ENCODE assay signal across 15 cellular contexts in genomic region chr1:59595774-59596173, GRCh38.
A peak's percentile ranks its signal among the peaks of the same experiment; 100 is the strongest.
DNase-seq lines count a peak whose midpoint lies in the region; ATAC-seq and TF ChIP-seq lines count a peak whose summit lies in the region.
"Had no signal": no experiment of that assay in that cellular context is flagged by ENCODE, and none has a peak within 500 bp of the region (broad histone marks: within the 10 kb centered on the region; RNA-seq: fewer than 3 reads in every experiment).

No MANE protein-coding gene starts in this region.

- ATAC-seq in IMR-90 (ENCODE audit: low read depth) (peak; percentile 95), HG03521 (IDR thresholded peaks at IDR 0.05; ENCODE audit: unreplicated experiment) (no peak)
- ATAC-seq: stimulated activated naive B cell treated with anti-CD40 and anti-IgM and Interleukin-4, amounts not matched to agents 10 μg/mL and 1 μg/mL and 100 μg/mL, for 72 hours; WTC11 had no signal

- no CpG with 5 or more reads among the region's 3 CpGs for WGBS in IMR-90 (ENCODE audit: extremely low coverage in 2 of 2, insufficient read length in 1 of 2), 2 experiments
- 0% methylated on average over 2 of the region's 3 CpGs for WGBS in mesenchymal stem cell

- H2BK12ac ChIP-seq in mesenchymal stem cell (ENCODE audit: low read length in 2 of 2): no peak overlapping the region

- H2AFZ ChIP-seq in IMR-90 (replicated peaks; ENCODE audit: low read length, poor library complexity) (no peak overlapping the region), mesenchymal stem cell (ENCODE audit: low read depth, low read length) (no peak overlapping the region)

- no peak overlapping the region for H4K91ac ChIP-seq in IMR-90 (ENCODE audit: insufficient read depth, low read depth, low read length)
- no peak overlapping the region for H4K91ac ChIP-seq in mesenchymal stem cell (ENCODE audit: low read length)

- dilution Hi-C loops in IMR-90 (cut with HindIII; ENCODE audit: low sequenced_read_pairs, unreplicated experiment): no loop called here

- no peak overlapping the region for H3K56ac ChIP-seq in IMR-90 (ENCODE audit: extremely low read depth, insufficient read depth, low read length)

- H3K9ac ChIP-seq in IMR-90 (ENCODE audit: low read depth, low read length): no peak overlapping the region
- peak overlapping the region; percentile 80 for H3K9ac ChIP-seq in mesenchymal stem cell (ENCODE audit: low read length)
- H3K9ac ChIP-seq: BLaER1 treated with 17β-estradiol and CSF1 and Interleukin-3, amounts not matched to agents 10 nM and 100 nM had no signal

- H2AK5ac ChIP-seq in IMR-90 (ENCODE audit: low read depth, low read length) (no peak overlapping the region), mesenchymal stem cell (ENCODE audit: low read length, severe bottlenecking) (no peak overlapping the region)

- no peaks in the 10 kb centered on the region for H3K27me3 Mint-ChIP-seq in activated T-helper 2 cell treated with anti-CD3 and anti-CD28 coated beads, Interferon-gamma antibody, Interleukin-2, Interleukin-4, amounts not matched to agents 10 μg/mL and 5 μg/mL and 100 μg/mL, durations not matched to agents 14 hours and 24 hours and 36 hours (ENCODE audit: low read depth)
- H3K27me3 Mint-ChIP-seq: stimulated activated naive B cell treated with anti-CD40 and anti-IgM and Interleukin-4, amounts not matched to agents 10 μg/mL and 1 μg/mL and 100 μg/mL, for 72 hours had no signal

- H3K9me3 ChIP-seq in AG04450 (ENCODE audit: control insufficient read depth, insufficient read depth, low read length) (no peaks in the 10 kb centered on the region), IMR-90 (ENCODE audit: control insufficient read depth, insufficient read depth, low read length) (no peaks in the 10 kb centered on the region), mesenchymal stem cell (ENCODE audit: control insufficient read depth, low read length) (no peaks in the 10 kb centered on the region)
- H3K9me3 ChIP-seq: BLaER1 treated with 17β-estradiol and CSF1 and Interleukin-3, amounts not matched to agents 10 nM and 100 nM had no signal

- H3K4me2 ChIP-seq in IMR-90 (ENCODE audit: low read depth, low read length) (no peak overlapping the region), mesenchymal stem cell (ENCODE audit: low read length, poor library complexity, severe bottlenecking) (no peak overlapping the region)

- POLR2A ChIA-PET in AG04450 (lab: Yijun Ruan, JAX): interaction anchor here (2.3 kb wide), 1 partner anchor 143 kb away, joined by 6 read pairs; no protein-coding TSS in a partner anchor
- POLR2A ChIA-PET in IMR-90 (lab: Charles Lee; ENCODE audit: unreplicated experiment): no interaction called here

- TF ChIP-seq POLR2A in IMR-90 (IDR thresholded peaks at IDR 0.05; ENCODE audit: low read depth, low read length): no peak

- H3K23ac ChIP-seq in IMR-90 (ENCODE audit: low read depth, low read length) (no peak overlapping the region), mesenchymal stem cell (ENCODE audit: low read length in 2 of 2) (no peak overlapping the region)

- H3K36me3 Mint-ChIP-seq in activated T-helper 2 cell treated with anti-CD3 and anti-CD28 coated beads, Interferon-gamma antibody, Interleukin-2, Interleukin-4, amounts not matched to agents 10 μg/mL and 5 μg/mL and 100 μg/mL, durations not matched to agents 14 hours and 24 hours and 36 hours (ENCODE audit: low read depth): no peaks in the 10 kb centered on the region
- H3K36me3 Mint-ChIP-seq: WTC11 had no signal

- peak overlapping the region; percentile 57 for H3K18ac ChIP-seq in IMR-90 (ENCODE audit: low read depth, low read length)
- no peak overlapping the region for H3K18ac ChIP-seq in mesenchymal stem cell (ENCODE audit: low read depth in 1 of 2, low read length in 2 of 2)

- H3K79me1 ChIP-seq in IMR-90 (ENCODE audit: low read depth in 1 of 2, low read length in 2 of 2) (no peaks in the 10 kb centered on the region), mesenchymal stem cell (replicated peaks; ENCODE audit: low read length, poor library complexity, severe bottlenecking) (no peaks in the 10 kb centered on the region)

- H3K36me3 ChIP-seq in IMR-90 (ENCODE audit: control insufficient read depth, insufficient read depth, low read length): no peaks in the 10 kb centered on the region
- H3K36me3 ChIP-seq in brain microvascular endothelial cell (replicated peaks): no peaks in the 10 kb centered on the region
- H3K36me3 ChIP-seq in mesenchymal stem cell (ENCODE audit: control insufficient read depth in 1 of 2, insufficient read depth in 2 of 2, low read depth in 1 of 2, low read length in 2 of 2): no peaks in the 10 kb centered on the region
- H3K36me3 ChIP-seq: BLaER1 treated with 17β-estradiol and CSF1 and Interleukin-3, amounts not matched to agents 10 nM and 100 nM; spleen had no signal

- H3K4me3 Mint-ChIP-seq in activated T-helper 2 cell treated with anti-CD3 and anti-CD28 coated beads, Interferon-gamma antibody, Interleukin-2, Interleukin-4, amounts not matched to agents 10 μg/mL and 5 μg/mL and 100 μg/mL, durations not matched to agents 14 hours and 24 hours and 36 hours (ENCODE audit: low read depth): no peak overlapping the region
- H3K4me3 Mint-ChIP-seq: activated naive CD4-positive, alpha-beta T cell treated with anti-CD3 and anti-CD28 coated beads for 36 hours; stimulated activated naive B cell treated with anti-CD40 and anti-IgM and Interleukin-4, amounts not matched to agents 10 μg/mL and 1 μg/mL and 100 μg/mL, for 72 hours; WTC11 had no signal

- TF ChIP-seq CTCF in AG04450 (IDR thresholded peaks at IDR 0.05; ENCODE audit: low read depth, low read length) (peak; percentile 56), IMR-90 (conservative IDR thresholded peaks at IDR 0.05; ENCODE audit: low read depth, low read length) (0 out of 2 replicates have a peak, but pooled peaks have one; percentile 18), brain microvascular endothelial cell (IDR thresholded peaks at IDR 0.05; ENCODE audit: low read depth, low read length, missing control alignments) (no peak)

- H3K27me3 ChIP-seq in AG04450 (ENCODE audit: control insufficient read depth, insufficient read depth, low read length): no peaks in the 10 kb centered on the region
- no peaks in the 10 kb centered on the region for H3K27me3 ChIP-seq in IMR-90 (ENCODE audit: control insufficient read depth, insufficient read depth, low read length)
- H3K27me3 ChIP-seq in brain microvascular endothelial cell (replicated peaks): no peaks in the 10 kb centered on the region
- no peaks in the 10 kb centered on the region for H3K27me3 ChIP-seq in mesenchymal stem cell (ENCODE audit: control insufficient read depth in 1 of 2, insufficient read depth in 1 of 2, low read length in 2 of 2)
- H3K27me3 ChIP-seq: BLaER1 treated with 17β-estradiol and CSF1 and Interleukin-3, amounts not matched to agents 10 nM and 100 nM; spleen had no signal

- H4K8ac ChIP-seq in IMR-90 (ENCODE audit: low read depth in 2 of 2, low read length in 2 of 2): no peak overlapping the region
- H4K8ac ChIP-seq in mesenchymal stem cell (ENCODE audit: low read length): no peak overlapping the region

- TF ChIP-seq RAD21 in IMR-90 (IDR thresholded peaks at IDR 0.05; ENCODE audit: low read length): no peak

- no TSS peak for BruUV-seq in IMR-90 (replicated peaks; lab: Mats Ljungman, UMichigan)

- H3K4ac ChIP-seq in IMR-90 (ENCODE audit: low read depth, low read length) (no peak overlapping the region), mesenchymal stem cell (ENCODE audit: low read depth in 1 of 2, low read length in 2 of 2) (no peak overlapping the region)

- H3K27ac ChIP-seq in AG04450 (ENCODE audit: low read depth, low read length) (peak overlapping the region; percentile 22), IMR-90 (ENCODE audit: insufficient read depth, low read length) (peak overlapping the region; percentile 96; the same call in 1 of the 2 replicates), brain microvascular endothelial cell (peak overlapping the region; percentile 19), mesenchymal stem cell (ENCODE audit: low read length, poor library complexity, severe bottlenecking) (no peak overlapping the region), caudate nucleus (ENCODE audit: low read depth, low read length) (no peak overlapping the region)
- H3K27ac ChIP-seq: BLaER1 treated with 17β-estradiol and CSF1 and Interleukin-3, amounts not matched to agents 10 nM and 100 nM had no signal

- no peak overlapping the region for H3K14ac ChIP-seq in IMR-90 (replicated peaks; ENCODE audit: low read depth, low read length)
- no peak overlapping the region for H3K14ac ChIP-seq in mesenchymal stem cell (ENCODE audit: low read length in 2 of 2)

- no peak overlapping the region for H4K5ac ChIP-seq in IMR-90 (ENCODE audit: low read depth, low read length)

- H2AK9ac ChIP-seq in IMR-90 (replicated peaks; ENCODE audit: low read depth, low read length, poor library complexity): no peak overlapping the region

- H2BK15ac ChIP-seq in IMR-90 (ENCODE audit: low read depth, low read length) (no peak overlapping the region), mesenchymal stem cell (ENCODE audit: low read depth, poor library complexity, severe bottlenecking) (no peak overlapping the region)

- H3K4me1 ChIP-seq in IMR-90 (ENCODE audit: control insufficient read depth, insufficient read depth, low read length): peaks cover 19% of the 10 kb centered on the region
- peaks cover 6% of the 10 kb centered on the region for H3K4me1 ChIP-seq in mesenchymal stem cell (ENCODE audit: control insufficient read depth, insufficient read depth, low read depth, low read length)
- H3K4me1 ChIP-seq: spleen had no signal

- peak; percentile 67 for DNase-seq in AG04450 (ENCODE audit: low read depth, low spot score)
- peak; percentile 85 for DNase-seq in IMR-90
- DNase-seq in brain microvascular endothelial cell: peak; percentile 4
- DNase-seq in mesenchymal stem cell: peak; percentile 57
- no peak for DNase-seq in pons (ENCODE audit: low spot score)
- no peak for DNase-seq in caudate nucleus (lab: John Stamatoyannopoulos, UW)
- no peak for DNase-seq in activated T-helper 2 cell treated with anti-CD3 and anti-CD28 coated beads, Interferon-gamma antibody, Interleukin-2, Interleukin-4, amounts not matched to agents 10 μg/mL and 5 μg/mL and 100 μg/mL, durations not matched to agents 14 hours and 24 hours and 36 hours (ENCODE audit: low spot score)
- DNase-seq: activated naive CD4-positive, alpha-beta T cell treated with anti-CD3 and anti-CD28 coated beads for 36 hours; foreskin melanocyte; OCI-M1; spleen; stimulated activated naive B cell treated with anti-CD40 and anti-IgM and Interleukin-4, amounts not matched to agents 10 μg/mL and 1 μg/mL and 100 μg/mL, for 72 hours had no signal

- H3K9me1 ChIP-seq in IMR-90 (ENCODE audit: insufficient read depth, low read length): peaks cover 11% of the 10 kb centered on the region

- peaks cover 1% of the 10 kb centered on the region for H3K4me1 Mint-ChIP-seq in activated T-helper 2 cell treated with anti-CD3 and anti-CD28 coated beads, Interferon-gamma antibody, Interleukin-2, Interleukin-4, amounts not matched to agents 10 μg/mL and 5 μg/mL and 100 μg/mL, durations not matched to agents 14 hours and 24 hours and 36 hours (ENCODE audit: low read depth)

- H3K4me3 ChIP-seq in AG04450 (ENCODE audit: low read depth, low read length): no peak overlapping the region
- H3K4me3 ChIP-seq in IMR-90 (ENCODE audit: insufficient read depth, low read depth, low read length): no peak overlapping the region
- H3K4me3 ChIP-seq in brain microvascular endothelial cell (ENCODE audit: low read depth, low read length): no peak overlapping the region
- no peak overlapping the region for H3K4me3 ChIP-seq in mesenchymal stem cell (ENCODE audit: insufficient read depth in 1 of 2, low read depth in 1 of 2, low read length in 2 of 2)
- H3K4me3 ChIP-seq: BLaER1 treated with 17β-estradiol and CSF1 and Interleukin-3, amounts not matched to agents 10 nM and 100 nM; spleen had no signal

- H2BK5ac ChIP-seq in IMR-90 (ENCODE audit: low read depth, low read length, poor library complexity, severe bottlenecking): peak overlapping the region; percentile 93
- no peak overlapping the region for H2BK5ac ChIP-seq in mesenchymal stem cell (ENCODE audit: low read depth, low read length, poor library complexity, severe bottlenecking)

- H3K27ac Mint-ChIP-seq in activated T-helper 2 cell treated with anti-CD3 and anti-CD28 coated beads, Interferon-gamma antibody, Interleukin-2, Interleukin-4, amounts not matched to agents 10 μg/mL and 5 μg/mL and 100 μg/mL, durations not matched to agents 14 hours and 24 hours and 36 hours: no peak overlapping the region
- H3K27ac Mint-ChIP-seq: activated naive CD4-positive, alpha-beta T cell treated with anti-CD3 and anti-CD28 coated beads for 36 hours; stimulated activated naive B cell treated with anti-CD40 and anti-IgM and Interleukin-4, amounts not matched to agents 10 μg/mL and 1 μg/mL and 100 μg/mL, for 72 hours; WTC11 had no signal

- in situ Hi-C loops in IMR-90 (cut with MboI; ENCODE audit: low sequenced_read_pairs): no loop called here
- in situ Hi-C loops in brain microvascular endothelial cell (cut with HindIII; ENCODE audit: low pct_ligation_motif_present, low sequenced_read_pairs): no loop called here

- no peak overlapping the region; the same call in 1 of the 2 replicates for H2BK20ac ChIP-seq in IMR-90 (ENCODE audit: low read depth, low read length)

- H2BK120ac ChIP-seq in IMR-90 (ENCODE audit: low read depth, low read length): 0 out of 2 replicates have a peak overlapping the region, but pooled peaks have one; percentile 78
- no peak overlapping the region for H2BK120ac ChIP-seq in mesenchymal stem cell (ENCODE audit: low read depth, low read length)

- CTCF ChIA-PET in AG04450 (lab: Charles Lee): interaction anchor here (0.6 to 1.6 kb wide), 4 partner anchors 10 to 1021 kb away, joined by 3 to 4 read pairs (median 4); no protein-coding TSS in a partner anchor
- CTCF ChIA-PET in IMR-90 (lab: Yijun Ruan, JAX): interaction anchor here (1.0 to 1.5 kb wide), 2 partner anchors 10 to 81 kb away, joined by 3 read pairs; no protein-coding TSS in a partner anchor

- H3K9me3 Mint-ChIP-seq in activated T-helper 2 cell treated with anti-CD3 and anti-CD28 coated beads, Interferon-gamma antibody, Interleukin-2, Interleukin-4, amounts not matched to agents 10 μg/mL and 5 μg/mL and 100 μg/mL, durations not matched to agents 14 hours and 24 hours and 36 hours: no peaks in the 10 kb centered on the region
- H3K9me3 Mint-ChIP-seq: activated naive CD4-positive, alpha-beta T cell treated with anti-CD3 and anti-CD28 coated beads for 36 hours; stimulated activated naive B cell treated with anti-CD40 and anti-IgM and Interleukin-4, amounts not matched to agents 10 μg/mL and 1 μg/mL and 100 μg/mL, for 72 hours had no signal

- intact Hi-C loops in IMR-90 (cut with micrococcal nuclease): loop anchor here (5.0 kb wide), 2 partner anchors 82 to 813 kb away; partner anchors contain the start of gene JUN
- intact Hi-C loops in activated T-helper 2 cell treated with anti-CD3 and anti-CD28 coated beads, Interferon-gamma antibody, Interleukin-2, Interleukin-4, amounts not matched to agents 10 μg/mL and 5 μg/mL and 100 μg/mL, durations not matched to agents 14 hours and 24 hours and 36 hours (cut with micrococcal nuclease): no loop called here

- H4K20me1 ChIP-seq in IMR-90 (ENCODE audit: insufficient read depth, low read length): no peaks in the 10 kb centered on the region
- H4K20me1 ChIP-seq: BLaER1 treated with 17β-estradiol and CSF1 and Interleukin-3, amounts not matched to agents 10 nM and 100 nM had no signal

Comparison
In these comparisons a context has a peak if more than half of its experiments do, and no peak if none do; other contexts are left out.
1. DNase-seq: peak in AG04450 (single experiment), IMR-90 (single experiment), brain microvascular endothelial cell (single experiment) and mesenchymal stem cell (single experiment); none in pons (single experiment), caudate nucleus (0 of 61) and activated T-helper 2 cell treated with anti-CD3 and anti-CD28 coated beads, Interferon-gamma antibody, Interleukin-2, Interleukin-4, amounts not matched to agents 10 μg/mL and 5 μg/mL and 100 μg/mL, durations not matched to agents 14 hours and 24 hours and 36 hours (single experiment).
2. H3K27ac ChIP-seq: peak in AG04450 (single experiment), IMR-90 (single experiment) and brain microvascular endothelial cell (single experiment); none in mesenchymal stem cell (single experiment) and caudate nucleus (single experiment).